ENCODE assay signal across 8 cellular contexts in the genomic region with DNA sequence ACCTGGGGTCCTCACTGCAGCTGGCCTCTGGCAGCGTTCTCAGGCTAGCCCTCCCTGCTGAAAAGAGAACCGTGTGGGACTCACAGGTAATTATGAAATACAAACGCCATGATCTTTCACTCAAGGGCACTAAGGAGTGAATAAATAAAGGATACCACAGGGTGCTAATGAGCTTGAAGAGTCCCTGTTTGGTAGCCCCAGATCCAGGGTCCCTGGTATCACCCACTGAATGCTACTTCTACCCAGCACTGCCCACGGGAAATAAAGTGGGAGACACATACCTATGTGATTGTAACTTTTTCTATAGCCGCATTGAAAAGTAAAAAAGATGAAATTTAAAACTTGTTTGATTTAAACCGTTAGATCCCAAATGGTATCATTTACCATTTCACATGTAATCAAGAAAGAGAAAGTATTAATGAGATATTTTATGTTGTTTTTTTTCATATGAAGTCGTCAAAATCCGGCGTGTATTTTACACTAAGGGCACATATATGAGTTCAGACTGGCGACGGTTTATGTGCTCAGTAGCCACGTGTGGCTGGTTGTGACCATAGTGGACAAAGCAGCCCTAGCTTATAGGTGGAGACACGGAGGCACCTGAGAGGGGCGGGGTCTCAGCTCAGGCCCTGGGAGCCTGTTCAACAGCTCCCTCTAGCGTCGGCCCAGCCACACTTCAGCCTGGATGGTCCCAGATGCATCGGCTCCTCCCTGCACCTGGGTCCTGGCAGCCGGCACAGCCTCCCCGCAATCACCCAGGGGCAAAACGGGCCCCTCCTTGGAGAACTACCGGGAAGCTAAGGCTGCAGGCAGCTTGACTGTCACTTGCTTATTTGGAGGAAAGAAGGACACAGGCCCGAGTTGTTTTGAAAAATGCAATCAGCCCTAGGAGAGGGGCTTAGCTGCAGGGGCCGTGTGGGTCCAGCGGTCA.
DNase-seq lines count a peak whose midpoint lies in the region; ATAC-seq lines count a peak whose summit lies in the region.

No MANE protein-coding gene starts in this region.

- ATAC-seq in GM19395 (IDR thresholded peaks at IDR 0.05; ENCODE audit: unreplicated experiment) (peak; percentile 43), HG03520 (IDR thresholded peaks at IDR 0.05; ENCODE audit: unreplicated experiment) (peak; percentile 47), memory B cell (ENCODE audit: low read depth) (peak; percentile 56)

- peak; percentile 78 for DNase-seq in CD1c-positive myeloid dendritic cell (ENCODE audit: extremely low spot score)
- DNase-seq in NCI-H748 (lab: John Stamatoyannopoulos, UW; ENCODE audit: unreplicated experiment): peak; percentile 89
- peak; percentile 86 to 87 for DNase-seq in activated CD4-positive, alpha-beta T cell treated with anti-CD3 and anti-CD28 coated beads, Interleukin-2, amount 50 U/mL, for 48 hours
- peak; percentile 86 to 87 for DNase-seq in memory B cell (ENCODE audit: low spot score in 2 of 2)
- DNase-seq in stimulated activated CD8-positive, alpha-beta memory T cell treated with anti-CD3 and anti-CD28 coated beads, Interleukin-15, amount 100 ng/mL, for 24 hours (ENCODE audit: low read depth): peak; percentile 58

- no peaks in the 10 kb centered on the region for H3K9me3 ChIP-seq in duodenal mucosa (ENCODE audit: control insufficient read depth in 1 of 2, low read length in 2 of 2)

- H3K9me3 Mint-ChIP-seq in memory B cell: peaks cover 3% of the 10 kb centered on the region

- H3K9ac ChIP-seq in duodenal mucosa (ENCODE audit: low read depth in 1 of 2, low read length in 2 of 2): peak overlapping the region; percentile 28 to 50

- no peaks in the 10 kb centered on the region for H3K27me3 ChIP-seq in duodenal mucosa (ENCODE audit: control insufficient read depth in 1 of 2, insufficient read depth in 2 of 2, low read length in 2 of 2)

- H3K4me1 Mint-ChIP-seq in memory B cell: peaks cover 51% of the 10 kb centered on the region

- H3K27ac ChIP-seq in duodenal mucosa (ENCODE audit: low read depth, low read length): peak overlapping the region; percentile 53

- H3K36me3 Mint-ChIP-seq in memory B cell: peaks cover 10% of the 10 kb centered on the region

- peak overlapping the region; percentile 70 for H3K27ac Mint-ChIP-seq in memory B cell

- peak overlapping the region; percentile 74 for H3K4me3 Mint-ChIP-seq in memory B cell

- H3K4me1 ChIP-seq in duodenal mucosa (ENCODE audit: control insufficient read depth in 1 of 2, insufficient read depth in 2 of 2, low read length in 2 of 2): peaks cover 42 to 46% of the 10 kb centered on the region in 2 donors

- H3K4me3 ChIP-seq in duodenal mucosa (ENCODE audit: low read depth in 1 of 2, low read length in 2 of 2): peak overlapping the region; percentile 13 to 26

- peaks cover 0 to 28% of the 10 kb centered on the region in 2 donors for H3K36me3 ChIP-seq in duodenal mucosa (ENCODE audit: control insufficient read depth in 1 of 2, insufficient read depth in 2 of 2, low read length in 2 of 2)

- no peaks in the 10 kb centered on the region for H3K27me3 Mint-ChIP-seq in memory B cell

Comparison
In these comparisons a context has a peak if more than half of its experiments do, and no peak if none do; other contexts are left out.
1. Peak in every context shown above with its lines: DNase-seq, ATAC-seq, H3K4me3 ChIP-seq and H3K27ac ChIP-seq.